ENCODE assay signal across 21 cellular contexts in the genomic region with DNA sequence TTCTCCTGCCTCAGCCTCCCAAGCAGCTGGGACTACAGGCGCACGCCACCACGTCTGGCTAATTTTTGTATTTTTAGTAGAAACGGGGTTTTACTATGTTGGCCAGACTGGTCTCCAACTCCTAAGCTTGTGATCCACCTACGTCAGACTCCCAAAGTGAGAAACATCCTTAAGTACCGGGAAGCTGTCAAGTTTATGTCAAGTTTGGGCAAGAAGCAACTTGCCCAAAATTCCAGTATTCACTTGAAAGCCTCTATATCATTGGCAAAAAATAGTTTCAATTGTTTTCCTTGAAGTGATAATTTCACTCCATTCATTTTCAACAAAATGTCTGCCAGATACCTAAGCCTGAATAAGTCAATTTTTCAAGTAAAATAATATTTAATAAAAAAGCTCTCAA.
"Had no signal": no experiment of that assay in that cellular context is flagged by ENCODE, and none has a peak within 500 bp of the region (broad histone marks: within the 10 kb centered on the region; RNA-seq: fewer than 3 reads in every experiment).

No MANE protein-coding gene starts in this region.

- H3K27ac ChIP-seq: colonic mucosa, esophagus muscularis mucosa, gastrocnemius medialis, heart right ventricle, left lung, lower lobe of right lung had no signal

- H3K9me3 ChIP-seq: colonic mucosa, esophagus muscularis mucosa, gastrocnemius medialis, heart right ventricle, left lung, lower lobe of right lung had no signal

- H3K9me3 Mint-ChIP-seq: dendritic cell treated with granulocyte-macrophage colony-stimulating factor and Interleukin-4, amounts not matched to agents 40 ng/mL and 50 ng/mL, for 4 days; memory B cell had no signal

- H3K27me3 ChIP-seq: colonic mucosa, esophagus muscularis mucosa, gastrocnemius medialis, heart right ventricle, left lung had no signal

- H3K4me1 Mint-ChIP-seq: memory B cell had no signal

- H3K27me3 Mint-ChIP-seq: effector memory CD8-positive, alpha-beta T cell; memory B cell; naive thymus-derived CD4-positive, alpha-beta T cell had no signal

- DNase-seq: colonic mucosa; cortex of kidney; effector CD8-positive, alpha-beta T cell; effector memory CD8-positive, alpha-beta T cell; endodermal cell; foreskin melanocyte; gastrocnemius medialis; glutamatergic neuron; head of caudate nucleus; heart right ventricle; hippocampal formation; left cardiac atrium; left lung; left ventricle myocardium superior; lower lobe of right lung; mesendoderm; midbrain; naive thymus-derived CD4-positive, alpha-beta T cell had no signal

- H3K4me1 ChIP-seq: colonic mucosa, gastrocnemius medialis, left lung, lower lobe of right lung had no signal

- H3K36me3 Mint-ChIP-seq: memory B cell; naive thymus-derived CD4-positive, alpha-beta T cell had no signal

- H3K4me3 ChIP-seq: colonic mucosa, esophagus muscularis mucosa, gastrocnemius medialis, heart right ventricle, left lung, lower lobe of right lung had no signal

- H3K27ac Mint-ChIP-seq: dendritic cell treated with granulocyte-macrophage colony-stimulating factor and Interleukin-4, amounts not matched to agents 40 ng/mL and 50 ng/mL, for 4 days; effector memory CD8-positive, alpha-beta T cell; endodermal cell; memory B cell; naive thymus-derived CD4-positive, alpha-beta T cell had no signal

- H3K4me3 Mint-ChIP-seq: dendritic cell treated with granulocyte-macrophage colony-stimulating factor and Interleukin-4, amounts not matched to agents 40 ng/mL and 50 ng/mL, for 4 days; effector memory CD8-positive, alpha-beta T cell; endodermal cell; memory B cell; naive thymus-derived CD4-positive, alpha-beta T cell had no signal

- H3K36me3 ChIP-seq: colonic mucosa, esophagus muscularis mucosa, gastrocnemius medialis, heart right ventricle, left lung, lower lobe of right lung had no signal
